In genomic region chr12:69688496-69689427, GRCh38 we compare ENCODE assay signal across 9 cellular contexts. TPM values are rescaled to one million over a fixed set of nuclear protein-coding genes. Genes with fewer than 3 reads are reported as not detected.
A peak's percentile ranks its signal among the peaks of the same experiment; 100 is the strongest.
DNase-seq lines count a peak whose midpoint lies in the region; ATAC-seq lines count a peak whose summit lies in the region.
"Had no signal": no experiment of that assay in that cellular context is flagged by ENCODE, and none has a peak within 500 bp of the region (broad histone marks: within the 10 kb centered on the region; RNA-seq: fewer than 3 reads in every experiment).

No MANE protein-coding gene starts in this region.

- H3K4me2 ChIP-seq in trophoblast cell (ENCODE audit: low read length), result peak overlapping the region; percentile 12

- H3K4me1 ChIP-seq in trophoblast cell (ENCODE audit: control insufficient read depth in 1 of 2, insufficient read depth in 2 of 2, low read length in 2 of 2), result peaks cover 8 to 12% of the 10 kb centered on the region in 2 experiments

- no peak for ATAC-seq in GM19035 (IDR thresholded peaks at IDR 0.05; ENCODE audit: unreplicated experiment)
- ATAC-seq in GM18520 (IDR thresholded peaks at IDR 0.05; ENCODE audit: unreplicated experiment), result no peak

- H4K12ac ChIP-seq in trophoblast cell (ENCODE audit: low read depth, low read length), result no peak overlapping the region

- H3K27ac ChIP-seq in trophoblast cell (ENCODE audit: low read depth, low read length), result peak overlapping the region; percentile 89

- H3K14ac ChIP-seq in trophoblast cell (ENCODE audit: low read length), result peak overlapping the region; percentile 3

- peak overlapping the region; percentile 37 for H4K91ac ChIP-seq in trophoblast cell (ENCODE audit: low read depth, low read length)

- peak overlapping the region; percentile 11 for H4K8ac ChIP-seq in trophoblast cell (ENCODE audit: low read depth, low read length)

- no peak overlapping the region for H3K4me3 ChIP-seq in trophoblast cell (ENCODE audit: low read depth, low read length)

- no peak overlapping the region for H2AFZ ChIP-seq in trophoblast cell (ENCODE audit: insufficient read depth, low read length, poor library complexity)

- DNase-seq in SIG-M5 treated with dmso at 0.1 percent for 504 hours (lab: John Stamatoyannopoulos, UW; ENCODE audit: unreplicated experiment) (peak; percentile 53), SIG-M5 (lab: John Stamatoyannopoulos, UW) (no peak), LHCN-M2 (ENCODE audit: low read depth) (peak; percentile 99), activated T-cell treated with anti-CD3 and anti-CD28 coated beads for 24 hours (ENCODE audit: low read depth) (peak; percentile 11), fibroblast of the conjunctiva (ENCODE audit: low read depth) (peak; percentile 57), trophoblast cell (peak; percentile 91 to 94)

- no peak overlapping the region for H3K9ac ChIP-seq in trophoblast cell (ENCODE audit: low read length)

- no peaks in the 10 kb centered on the region for H3K36me3 ChIP-seq in trophoblast cell (ENCODE audit: control insufficient read depth in 1 of 2, insufficient read depth in 2 of 2, low read length in 2 of 2)

- peak overlapping the region; percentile 16 for H2BK5ac ChIP-seq in trophoblast cell (ENCODE audit: low read depth, low read length, poor library complexity)

- H3K4ac ChIP-seq in trophoblast cell (ENCODE audit: low read depth, low read length), result no peak overlapping the region

- no peak overlapping the region for H3K18ac ChIP-seq in trophoblast cell (ENCODE audit: low read length)

- no CpG with 5 or more reads among the region's 14 CpGs for WGBS in trophoblast cell (ENCODE audit: extremely low coverage, insufficient coverage, insufficient read length)

- H3K79me2 ChIP-seq in trophoblast cell (ENCODE audit: control insufficient read depth, insufficient read depth, low read length, poor library complexity), result no peaks in the 10 kb centered on the region

- H2AK5ac ChIP-seq in trophoblast cell (ENCODE audit: low read length), result no peak overlapping the region

- peak overlapping the region; percentile 74 for H2BK120ac ChIP-seq in trophoblast cell (ENCODE audit: insufficient read depth, low read length, poor library complexity)

- H2BK12ac ChIP-seq in trophoblast cell (ENCODE audit: low read length), result peak overlapping the region; percentile 28

- no peaks in the 10 kb centered on the region for H3K9me3 ChIP-seq in trophoblast cell (ENCODE audit: insufficient read depth, low read depth, low read length)

- no peak overlapping the region for H3K23ac ChIP-seq in trophoblast cell (ENCODE audit: low read length)

- H3K27me3 ChIP-seq in trophoblast cell (ENCODE audit: insufficient read depth, low read length), result no peaks in the 10 kb centered on the region

- H3K79me1 ChIP-seq in trophoblast cell (ENCODE audit: low read length), result peaks cover 12% of the 10 kb centered on the region

RNA-seq across cellular contexts. Expression of gene BEST3, which starts 10.3 kb away (rescaled TPM):
- total RNA-seq in LHCN-M2 (2014; rRNA removed), result 1.0 and 2.4 TPM in 2 replicates
- polyA plus RNA-seq in LHCN-M2 (2012), result 0.62 TPM
- polyA plus RNA-seq in trophoblast cell (2013), result 0.38 and 0.40 TPM in 2 replicates
- total RNA-seq: CD4-positive, CD25-positive, alpha-beta regulatory T cell had no signal
- polyA plus RNA-seq: CD4-positive, CD25-positive, alpha-beta regulatory T cell had no signal

RNA-seq across cellular contexts. Expression of gene RAB3IP, which starts 49.9 kb away (rescaled TPM):
- total RNA-seq in LHCN-M2 (2014; rRNA removed), result 8.3 and 16.5 TPM in 2 replicates
- 4.5 TPM for polyA plus RNA-seq in LHCN-M2 (2012)
- polyA plus RNA-seq in trophoblast cell (2013), result 14.5 and 14.9 TPM in 2 replicates
